18 cellular contexts compared by ENCODE assay signal in the genomic region with DNA sequence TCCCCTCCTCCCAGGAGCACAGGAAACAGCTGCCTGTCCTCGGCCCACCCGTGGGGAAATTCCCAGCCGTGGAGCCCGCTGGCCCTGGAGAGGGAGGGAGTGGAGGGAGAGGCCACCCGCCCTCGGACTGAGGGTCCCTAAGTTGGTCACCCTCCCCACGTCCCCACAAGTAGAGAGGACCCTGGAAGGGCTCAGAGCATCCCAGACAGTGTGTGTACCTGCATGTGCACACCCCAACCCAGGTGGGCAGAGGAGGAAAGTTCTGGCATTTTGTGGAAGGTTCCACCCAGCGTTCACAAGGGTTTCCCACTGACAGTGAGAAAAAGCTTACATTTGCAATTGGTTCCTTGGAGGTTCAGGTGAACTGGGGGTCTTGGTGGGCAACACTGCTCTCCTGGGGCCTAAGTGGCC. TPM values are rescaled to one million over a fixed set of nuclear protein-coding genes. Genes with fewer than 3 reads are reported as not detected.
DNase-seq lines count a peak whose midpoint lies in the region; ATAC-seq and TF ChIP-seq lines count a peak whose summit lies in the region.
"Had no signal": no experiment of that assay in that cellular context is flagged by ENCODE, and none has a peak within 500 bp of the region (broad histone marks: within the 10 kb centered on the region; RNA-seq: fewer than 3 reads in every experiment).

No MANE protein-coding gene starts in this region.

- no peaks in the 10 kb centered on the region for H4K20me1 ChIP-seq in neural progenitor cell (ENCODE audit: low read depth)
- H4K20me1 ChIP-seq in SK-N-SH (ENCODE audit: insufficient read depth), result no peaks in the 10 kb centered on the region

- H3F3A ChIP-seq in neural progenitor cell (ENCODE audit: low read depth), result no peaks in the 10 kb centered on the region
- no peaks in the 10 kb centered on the region for H3F3A ChIP-seq in SK-N-SH (replicated peaks; ENCODE audit: insufficient read depth)

- peaks cover 41% of the 10 kb centered on the region for H3K4me1 Mint-ChIP-seq in activated CD8-positive, alpha-beta memory T cell treated with anti-CD3 and anti-CD28 coated beads, Interleukin-2, amount 10 ng/mL, durations not matched to agents 7 days and 5 days
- peaks cover 22% of the 10 kb centered on the region for H3K4me1 Mint-ChIP-seq in activated naive CD8-positive, alpha-beta T cell (ENCODE audit: low read depth)
- no peaks in the 10 kb centered on the region for H3K4me1 Mint-ChIP-seq in neural progenitor cell

- H2AFZ ChIP-seq in neural progenitor cell (replicated peaks) (no peak overlapping the region), SK-N-SH (ENCODE audit: low read depth) (no peak overlapping the region)
- H2AFZ ChIP-seq: parathyroid adenoma had no signal

- no peaks in the 10 kb centered on the region for H3K9me3 ChIP-seq in HEK293 (ENCODE audit: control insufficient read depth, insufficient read depth, low read depth, low read length)
- H3K9me3 ChIP-seq in neural progenitor cell (ENCODE audit: low read depth), result no peaks in the 10 kb centered on the region
- no peaks in the 10 kb centered on the region for H3K9me3 ChIP-seq in SK-N-SH
- H3K9me3 ChIP-seq: colonic mucosa, mucosa of descending colon, SJCRH30, transverse colon had no signal

- H3K4me1 ChIP-seq in HEK293 (ENCODE audit: control insufficient read depth, insufficient read depth, low read length) (no peaks in the 10 kb centered on the region), neural progenitor cell (no peaks in the 10 kb centered on the region), SK-N-SH (ENCODE audit: control insufficient read depth in 1 of 2, insufficient read depth in 2 of 2, low read depth in 1 of 2, low read length in 1 of 2) (no peaks in the 10 kb centered on the region)
- H3K4me1 ChIP-seq: colonic mucosa, parathyroid adenoma had no signal

- H3K27ac Mint-ChIP-seq in activated CD8-positive, alpha-beta memory T cell treated with anti-CD3 and anti-CD28 coated beads, Interleukin-2, amount 10 ng/mL, durations not matched to agents 7 days and 5 days, result peak overlapping the region; percentile 15
- H3K27ac Mint-ChIP-seq in activated naive CD8-positive, alpha-beta T cell, result peak overlapping the region; percentile 54
- peak overlapping the region; percentile 63 for H3K27ac Mint-ChIP-seq in neural progenitor cell

- DNase-seq in activated CD8-positive, alpha-beta memory T cell treated with anti-CD3 and anti-CD28 coated beads, Interleukin-2, amount 10 ng/mL, durations not matched to agents 7 days and 5 days, result no peak
- no peak for DNase-seq in activated CD8-positive, alpha-beta memory T cell treated with anti-CD3 and anti-CD28 coated beads, Interleukin-2, amount 50 U/mL, for 48 hours
- DNase-seq in neural progenitor cell (ENCODE audit: low spot score), result no peak
- DNase-seq in NCI-H526 treated with DMSO at 0.1 percent for 48 hours (lab: John Stamatoyannopoulos, UW), result no peak
- no peak for DNase-seq in SK-N-SH
- DNase-seq: anterior cingulate cortex, colonic mucosa, head of caudate nucleus, NCI-H1417 treated with DMSO at 0.1 percent for 48 hours, NCI-H345, SJCRH30, transverse colon had no signal

- peaks cover 15% of the 10 kb centered on the region for H3K36me3 Mint-ChIP-seq in activated CD8-positive, alpha-beta memory T cell treated with anti-CD3 and anti-CD28 coated beads, Interleukin-2, amount 10 ng/mL, durations not matched to agents 7 days and 5 days
- peaks cover 5% of the 10 kb centered on the region for H3K36me3 Mint-ChIP-seq in activated naive CD8-positive, alpha-beta T cell
- H3K36me3 Mint-ChIP-seq in neural progenitor cell, result peaks cover 2% of the 10 kb centered on the region

- TF ChIP-seq RAD21 in SK-N-SH (IDR thresholded peaks at IDR 0.05; ENCODE audit: low read length), result no peak

- TF ChIP-seq EP300 in SK-N-SH (IDR thresholded peaks at IDR 0.05; ENCODE audit: borderline replicate concordance in 1 of 2, low read depth in 1 of 2, low read length in 1 of 2), result no peak

- H3K36me3 ChIP-seq in HEK293 (ENCODE audit: control insufficient read depth in 2 of 2, insufficient read depth in 1 of 2, low read length in 2 of 2) (peaks cover 0 to 50% of the 10 kb centered on the region in 2 experiments; a peak in 1 of 3 replicates), neural progenitor cell (no peaks in the 10 kb centered on the region), SK-N-SH (replicated peaks in 1 of 2; ENCODE audit: control insufficient read depth in 1 of 2, insufficient read depth in 2 of 2, low read length in 1 of 2) (peaks cover 0 to 29% of the 10 kb centered on the region in 2 experiments)

- no peaks in the 10 kb centered on the region for H3K9me3 Mint-ChIP-seq in activated CD8-positive, alpha-beta memory T cell treated with anti-CD3 and anti-CD28 coated beads, Interleukin-2, amount 10 ng/mL, durations not matched to agents 7 days and 5 days (ENCODE audit: low read depth)
- no peaks in the 10 kb centered on the region for H3K9me3 Mint-ChIP-seq in activated naive CD8-positive, alpha-beta T cell (ENCODE audit: low read depth)
- no peaks in the 10 kb centered on the region for H3K9me3 Mint-ChIP-seq in neural progenitor cell

- no peak overlapping the region for H3K4me2 ChIP-seq in neural progenitor cell
- H3K4me2 ChIP-seq in SK-N-SH, result no peak overlapping the region
- H3K4me2 ChIP-seq: smooth muscle cell had no signal

- no peak overlapping the region for H3K9ac ChIP-seq in neural progenitor cell
- no peak overlapping the region for H3K9ac ChIP-seq in SK-N-SH
- H3K9ac ChIP-seq: parathyroid adenoma had no signal

- H3K27ac ChIP-seq in HEK293 (ENCODE audit: extremely low read depth, low read depth, low read length) (no peak overlapping the region), neural progenitor cell (no peak overlapping the region), SK-N-SH (ENCODE audit: low read depth in 2 of 2, low read length in 1 of 2) (no peak overlapping the region)
- H3K27ac ChIP-seq: colonic mucosa, parathyroid adenoma, SJCRH30 had no signal

- no peaks in the 10 kb centered on the region for H3K27me3 Mint-ChIP-seq in activated CD8-positive, alpha-beta memory T cell treated with anti-CD3 and anti-CD28 coated beads, Interleukin-2, amount 10 ng/mL, durations not matched to agents 7 days and 5 days
- no peaks in the 10 kb centered on the region for H3K27me3 Mint-ChIP-seq in activated naive CD8-positive, alpha-beta T cell
- H3K27me3 Mint-ChIP-seq in neural progenitor cell (ENCODE audit: insufficient read depth, low read depth), result peaks cover 4% of the 10 kb centered on the region

- H3K4me3 ChIP-seq in HEK293 (ENCODE audit: low read depth, low read length), result no peak overlapping the region
- no peak overlapping the region for H3K4me3 ChIP-seq in neural progenitor cell
- no peak overlapping the region for H3K4me3 ChIP-seq in SK-N-SH (ENCODE audit: low read depth in 2 of 2, low read length in 1 of 2)
- H3K4me3 ChIP-seq: colonic mucosa, mucosa of descending colon, SJCRH30, smooth muscle cell, transverse colon had no signal

- H3K9me2 ChIP-seq in SK-N-SH, result no peaks in the 10 kb centered on the region

- no peak for ATAC-seq in activated CD8-positive, alpha-beta memory T cell treated with anti-CD3 and anti-CD28 coated beads, Interleukin-2, amount 10 ng/mL, durations not matched to agents 7 days and 5 days
- ATAC-seq in HG03280 (IDR thresholded peaks at IDR 0.05; ENCODE audit: unreplicated experiment), result no peak
- ATAC-seq: mucosa of descending colon had no signal

- POLR2A ChIA-PET in HEK293 (lab: Yijun Ruan, JAX), result interaction anchor here (1.1 to 1.5 kb wide), 2 partner anchors 11 to 17 kb away, joined by 3 to 4 read pairs; no protein-coding TSS in a partner anchor
- POLR2A ChIA-PET in SK-N-SH (lab: Yijun Ruan, JAX), result interaction anchor here (0.6 kb wide), 1 partner anchor 159 kb away, joined by 3 read pairs; no protein-coding TSS in a partner anchor

- TF ChIP-seq CTCF in HEK293 (tag by site-specific recombination; IDR thresholded peaks at IDR 0.05) (no peak), neural progenitor cell (IDR thresholded peaks at IDR 0.05) (no peak), SK-N-SH (IDR thresholded peaks at IDR 0.05) (no peak)

- CTCF ChIA-PET in activated CD8-positive, alpha-beta memory T cell treated with anti-CD3 and anti-CD28 coated beads, Interleukin-2, amount 10 ng/mL, durations not matched to agents 7 days and 5 days (lab: Charles Lee), result interaction anchor here (3.4 kb wide), 1 partner anchor 93 kb away, joined by 16 read pairs; no protein-coding TSS in a partner anchor
- CTCF ChIA-PET in HEK293 (lab: Yijun Ruan, JAX), result interaction anchor here (0.6 kb wide), 1 partner anchor 53 kb away, joined by 3 read pairs; no protein-coding TSS in a partner anchor
- CTCF ChIA-PET in SK-N-SH (lab: Yijun Ruan, JAX), result interaction anchor here (0.7 to 1.1 kb wide), 3 partner anchors 15 to 176 kb away, joined by 3 read pairs; no protein-coding TSS in a partner anchor

- H3K27me3 ChIP-seq in neural progenitor cell, result no peaks in the 10 kb centered on the region
- no peaks in the 10 kb centered on the region for H3K27me3 ChIP-seq in SK-N-SH (ENCODE audit: insufficient read depth)
- H3K27me3 ChIP-seq: colonic mucosa, SJCRH30 had no signal

- WGBS in SK-N-SH (ENCODE audit: low lambda C conversion rate), result 100% methylated on average over 1 of the region's 8 CpGs

- H3K79me2 ChIP-seq in neural progenitor cell (ENCODE audit: low read depth) (no peaks in the 10 kb centered on the region), SK-N-SH (ENCODE audit: insufficient read depth) (no peaks in the 10 kb centered on the region)
- H3K79me2 ChIP-seq: parathyroid adenoma had no signal

- H3K4me3 Mint-ChIP-seq in activated CD8-positive, alpha-beta memory T cell treated with anti-CD3 and anti-CD28 coated beads, Interleukin-2, amount 10 ng/mL, durations not matched to agents 7 days and 5 days, result no peak overlapping the region
- peak overlapping the region; percentile 71 for H3K4me3 Mint-ChIP-seq in activated naive CD8-positive, alpha-beta T cell
- no peak overlapping the region for H3K4me3 Mint-ChIP-seq in neural progenitor cell

RNA-seq across cellular contexts. Expression of a gene that starts 1.3 kb away (rescaled TPM):
- total RNA-seq in activated CD8-positive, alpha-beta memory T cell treated with anti-CD3 and anti-CD28 coated beads, Interleukin-2, amount 10 ng/mL, durations not matched to agents 7 days and 5 days, result 10 to 100 TPM in 1 of 2 experiments, 1 to 10 TPM in 1; 8.1 to 72.4 TPM
- total RNA-seq in neural progenitor cell (ENCODE audit: low replicate concordance), result 0.09 TPM in 1 of 2 replicates, not detected in the other
- polyA plus RNA-seq in SK-N-SH (2012; rRNA removed), result not detected in 2 replicates
- polyA plus RNA-seq in SK-N-SH (2012; cell fraction: cytosol; rRNA removed), result not detected in 2 replicates
- 0.08 and 0.13 TPM in 2 replicates for polyA plus RNA-seq in SK-N-SH (2012; cell fraction: nucleus; rRNA removed)
- total RNA-seq: smooth muscle cell had no signal
- polyA plus RNA-seq: smooth muscle cell had no signal

RNA-seq across cellular contexts. Expression of a gene that starts 8.9 kb away (rescaled TPM):
- 100 to 1,000 TPM in 1 of 2 experiments, 10 to 100 TPM in 1; 28.1 to 156 TPM for total RNA-seq in activated CD8-positive, alpha-beta memory T cell treated with anti-CD3 and anti-CD28 coated beads, Interleukin-2, amount 10 ng/mL, durations not matched to agents 7 days and 5 days
- not detected in 2 replicates for total RNA-seq in neural progenitor cell (ENCODE audit: low replicate concordance)
- 0.05 TPM in 1 of 2 replicates, not detected in the other for polyA plus RNA-seq in SK-N-SH (2012; rRNA removed)
- polyA plus RNA-seq in SK-N-SH (2012; cell fraction: cytosol; rRNA removed), result 0.03 and 0.06 TPM in 2 replicates
- 0.41 TPM in 1 of 2 replicates, not detected in the other for polyA plus RNA-seq in SK-N-SH (2012; cell fraction: nucleus; rRNA removed)

RNA-seq across cellular contexts. Expression of a gene that starts 16.5 kb away (rescaled TPM):
- 100 to 1,000 TPM; 109 to 144 TPM for total RNA-seq in activated CD8-positive, alpha-beta memory T cell treated with anti-CD3 and anti-CD28 coated beads, Interleukin-2, amount 10 ng/mL, durations not matched to agents 7 days and 5 days
- 16.6 and 43.4 TPM in 2 replicates for total RNA-seq in neural progenitor cell (ENCODE audit: low replicate concordance)
- 182 and 265 TPM in 2 replicates for polyA plus RNA-seq in SK-N-SH (2012; rRNA removed)
- 160 and 235 TPM in 2 replicates for polyA plus RNA-seq in SK-N-SH (2012; cell fraction: cytosol; rRNA removed)
- 199 and 219 TPM in 2 replicates for polyA plus RNA-seq in SK-N-SH (2012; cell fraction: nucleus; rRNA removed)

RNA-seq across cellular contexts. Expression of a gene that starts 16.8 kb away (rescaled TPM):
- 10 to 100 TPM; 17.6 to 25.5 TPM for total RNA-seq in activated CD8-positive, alpha-beta memory T cell treated with anti-CD3 and anti-CD28 coated beads, Interleukin-2, amount 10 ng/mL, durations not matched to agents 7 days and 5 days
- total RNA-seq in neural progenitor cell (ENCODE audit: low replicate concordance), result 15.8 and 32.4 TPM in 2 replicates
- 32.0 and 38.8 TPM in 2 replicates for polyA plus RNA-seq in SK-N-SH (2012; rRNA removed)
- polyA plus RNA-seq in SK-N-SH (2012; cell fraction: cytosol; rRNA removed), result 28.3 and 34.5 TPM in 2 replicates
- polyA plus RNA-seq in SK-N-SH (2012; cell fraction: nucleus; rRNA removed), result 18.1 and 18.7 TPM in 2 replicates

RNA-seq across cellular contexts. Expression of a gene that starts 31.3 kb away (rescaled TPM):
- total RNA-seq in activated CD8-positive, alpha-beta memory T cell treated with anti-CD3 and anti-CD28 coated beads, Interleukin-2, amount 10 ng/mL, durations not matched to agents 7 days and 5 days, result 1 to 10 TPM; 2.0 to 2.6 TPM
- 0.28 and 2.1 TPM in 2 replicates for total RNA-seq in neural progenitor cell (ENCODE audit: low replicate concordance)
- polyA plus RNA-seq in SK-N-SH (2012; rRNA removed), result 0.59 TPM in 1 of 2 replicates, not detected in the other
- 0.04 and 0.13 TPM in 2 replicates for polyA plus RNA-seq in SK-N-SH (2012; cell fraction: cytosol; rRNA removed)
- polyA plus RNA-seq in SK-N-SH (2012; cell fraction: nucleus; rRNA removed), result 7.6 and 11.1 TPM in 2 replicates
- total RNA-seq: SJCRH30 had no signal

Comparison
In these comparisons a context has a peak if more than half of its experiments do, and no peak if none do; other contexts are left out.
1. RNA of a gene that starts 8.9 kb away (total RNA-seq): 28.1 to 156 TPM in activated CD8-positive, alpha-beta memory T cell treated with anti-CD3 and anti-CD28 coated beads, Interleukin-2, amount 10 ng/mL, durations not matched to agents 7 days and 5 days; not detected in neural progenitor cell; every median in the first group is over 10 times any median in the second.
2. Peak in every context shown above with its lines, with median percentiles within 50 percentile points of each other: H3K27ac Mint-ChIP-seq.